ENCODE assay signal across 8 cellular contexts in the genomic region with DNA sequence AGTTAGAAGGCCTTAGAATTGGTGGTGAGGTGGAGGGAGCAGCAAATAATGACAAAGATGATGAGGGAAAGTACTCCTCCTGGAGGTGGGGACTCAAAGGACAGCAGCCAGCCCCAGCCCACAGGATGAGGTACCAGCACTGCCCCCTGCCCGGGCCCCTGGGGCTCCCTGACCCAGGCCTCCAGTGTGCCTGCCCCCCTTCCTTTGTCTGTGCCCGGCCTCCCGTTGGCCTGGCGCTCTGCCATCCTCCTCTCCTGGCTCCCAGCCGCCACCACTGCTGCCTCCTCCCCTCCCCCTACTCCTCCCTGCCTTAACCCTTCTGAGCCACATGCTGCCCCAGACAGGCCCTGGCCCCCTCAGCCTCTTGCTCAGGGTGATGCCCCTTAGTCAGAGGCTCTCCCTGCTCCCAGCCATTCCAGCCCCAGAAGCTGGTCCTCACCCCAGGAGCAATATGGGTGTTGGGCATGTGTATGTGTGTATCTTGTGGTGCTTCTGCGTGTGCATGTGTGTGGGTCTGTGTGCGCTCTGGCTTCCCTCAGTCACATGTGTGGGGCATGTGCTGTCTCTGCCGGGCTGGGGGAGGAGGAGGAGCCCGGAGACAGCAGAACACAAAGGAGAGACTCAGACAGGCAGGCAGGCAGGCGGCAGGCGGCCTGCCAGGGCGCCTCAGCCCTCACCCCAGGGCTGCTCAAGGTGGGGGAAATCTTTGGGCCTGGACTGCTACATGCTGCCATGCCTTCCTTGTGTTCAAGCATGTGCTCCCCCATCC. TPM values are rescaled to one million over a fixed set of nuclear protein-coding genes. Genes with fewer than 3 reads are reported as not detected.
A peak's percentile ranks its signal among the peaks of the same experiment; 100 is the strongest.
DNase-seq lines count a peak whose midpoint lies in the region; ATAC-seq and TF ChIP-seq lines count a peak whose summit lies in the region.

No MANE protein-coding gene starts in this region.

- peaks cover 53% of the 10 kb centered on the region for H3K4me1 ChIP-seq in parathyroid adenoma
- no peaks in the 10 kb centered on the region for H3K4me1 ChIP-seq in urinary bladder (ENCODE audit: insufficient read depth)

- no peak overlapping the region for H2AFZ ChIP-seq in parathyroid adenoma

- H3K9ac ChIP-seq in parathyroid adenoma = no peak overlapping the region

- peaks cover 71% of the 10 kb centered on the region for H3K4me1 Mint-ChIP-seq in activated naive CD8-positive, alpha-beta T cell treated with anti-CD3 and anti-CD28 coated beads, Interleukin-2, amount 50 U/mL, for 24 hours

- 6% methylated on average over 12 of the region's 12 CpGs for whole genome bisulfite sequencing in urinary bladder

- peak overlapping the region; percentile 95 for H3K27ac Mint-ChIP-seq in activated naive CD8-positive, alpha-beta T cell treated with anti-CD3 and anti-CD28 coated beads, Interleukin-2, amount 50 U/mL, for 24 hours

- H3K4me3 Mint-ChIP-seq in activated naive CD8-positive, alpha-beta T cell treated with anti-CD3 and anti-CD28 coated beads, Interleukin-2, amount 50 U/mL, for 24 hours = peak overlapping the region; percentile 92

- no peaks in the 10 kb centered on the region for H3K27me3 Mint-ChIP-seq in activated naive CD8-positive, alpha-beta T cell treated with anti-CD3 and anti-CD28 coated beads, Interleukin-2, amount 50 U/mL, for 24 hours

- H3K27ac ChIP-seq in parathyroid adenoma (peak overlapping the region; percentile 100), urinary bladder (ENCODE audit: low read depth) (peak overlapping the region; percentile 83)

- H3K9me3 Mint-ChIP-seq in activated naive CD8-positive, alpha-beta T cell treated with anti-CD3 and anti-CD28 coated beads, Interleukin-2, amount 50 U/mL, for 24 hours = no peaks in the 10 kb centered on the region

- H3K36me3 ChIP-seq in parathyroid adenoma (ENCODE audit: control insufficient read depth, insufficient read depth, low read length) (no peaks in the 10 kb centered on the region), urinary bladder (ENCODE audit: insufficient read depth) (no peaks in the 10 kb centered on the region)

- TF ChIP-seq CTCF in LNCaP clone FGC (IDR thresholded peaks at IDR 0.05; ENCODE audit: control insufficient read depth, extremely low read depth, insufficient read depth) = 0 out of 2 replicates have a peak, but pooled peaks have one; percentile 10
- peak; percentile 33 for TF ChIP-seq CTCF in parathyroid adenoma (IDR thresholded peaks at IDR 0.05)

- intact Hi-C loops in cardiac septum (cut with DNase I) = no loop called here

- H3K4me3 ChIP-seq in LNCaP clone FGC (ENCODE audit: low read depth, low read length) = peak overlapping the region; percentile 96
- H3K4me3 ChIP-seq in parathyroid adenoma (ENCODE audit: low read depth, low read length) = peak overlapping the region; percentile 89
- H3K4me3 ChIP-seq in urinary bladder (ENCODE audit: low read depth, low read length) = peak overlapping the region; percentile 19

- H3K79me2 ChIP-seq in parathyroid adenoma = peaks cover 46% of the 10 kb centered on the region

- DNase-seq in DMS153 treated with DMSO at 0.1 percent for 48 hours (lab: John Stamatoyannopoulos, UW; ENCODE audit: unreplicated experiment) (peak; percentile 78), LNCaP clone FGC (ENCODE audit: low read depth) (no peak), cardiac septum (ENCODE audit: low spot score) (peak; percentile 90), 8988T (no peak)
- peak; percentile 76 for DNase-seq in activated naive CD8-positive, alpha-beta T cell treated with anti-CD3 and anti-CD28 coated beads, Interleukin-2, amount 50 U/mL, for 24 hours

- H3K9me3 ChIP-seq in parathyroid adenoma (ENCODE audit: control insufficient read depth, low read length) = no peaks in the 10 kb centered on the region

- ATAC-seq in SK-N-SH treated with all-trans-retinoic acid at 6 μM for 48 hours = peak; percentile 17
- ATAC-seq in activated naive CD8-positive, alpha-beta T cell treated with anti-CD3 and anti-CD28 coated beads, Interleukin-2, amount 50 U/mL, for 24 hours = peak; percentile 30

- H3K36me3 Mint-ChIP-seq in activated naive CD8-positive, alpha-beta T cell treated with anti-CD3 and anti-CD28 coated beads, Interleukin-2, amount 50 U/mL, for 24 hours (ENCODE audit: low read depth) = peaks cover 3% of the 10 kb centered on the region

- peak overlapping the region; percentile 96 for H3K4me2 ChIP-seq in parathyroid adenoma (ENCODE audit: low read length)

- H3K27me3 ChIP-seq in parathyroid adenoma (ENCODE audit: control insufficient read depth, insufficient read depth, low read length) = no peaks in the 10 kb centered on the region

TF ChIP-seq in SK-N-SH treated with all-trans-retinoic acid at 6 μM for 48 hours, 23 proteins besides CTCF, POLR2A, EP300 and RAD21:
- TF ChIP-seq TCF4 (CRISPR knock-in tag; IDR thresholded peaks at IDR 0.05; ENCODE audit: borderline replicate concordance) (peak; percentile 69; the same call in 1 of the 2 replicates), RARB (CRISPR knock-in tag; IDR thresholded peaks at IDR 0.05) (no peak), PPARA (CRISPR knock-in tag; IDR thresholded peaks at IDR 0.05; ENCODE audit: borderline replicate concordance) (no peak), OSR1 (CRISPR knock-in tag; IDR thresholded peaks at IDR 0.05) (no peak), ZNF565 (CRISPR knock-in tag; conservative IDR thresholded peaks at IDR 0.05; ENCODE audit: low read depth) (no peak), BACH2 (CRISPR knock-in tag; IDR thresholded peaks at IDR 0.05; ENCODE audit: borderline replicate concordance) (no peak), ZC3H10 (CRISPR knock-in tag; IDR thresholded peaks at IDR 0.05) (no peak), ARNTL (CRISPR knock-in tag; IDR thresholded peaks at IDR 0.05; ENCODE audit: borderline replicate concordance, low read depth) (peak; percentile 89), CSRNP3 (CRISPR knock-in tag; IDR thresholded peaks at IDR 0.05) (no peak), TOX (CRISPR knock-in tag; IDR thresholded peaks at IDR 0.05; ENCODE audit: borderline replicate concordance) (no peak), CREB5 (CRISPR knock-in tag; IDR thresholded peaks at IDR 0.05; ENCODE audit: low read depth) (no peak), ISL1 (CRISPR knock-in tag; IDR thresholded peaks at IDR 0.05) (no peak), ZNF70 (CRISPR knock-in tag; IDR thresholded peaks at IDR 0.05) (peak; percentile 51; the same call in 1 of the 2 replicates)

RNA-seq across cellular contexts. Expression of gene LDB1, which starts 2.6 kb away (rescaled TPM):
- total RNA-seq in cardiac septum (53.6 TPM), urinary bladder (51.8 TPM)
- polyA plus RNA-seq in urinary bladder = 65.3 TPM

RNA-seq across cellular contexts. Expression of gene PPRC1, which starts 15.3 kb away (rescaled TPM):
- total RNA-seq in cardiac septum (23.8 TPM), urinary bladder (12.1 TPM)
- polyA plus RNA-seq in urinary bladder = 20.7 TPM

RNA-seq across cellular contexts. Expression of gene NOLC1, which starts 34.6 kb away (rescaled TPM):
- total RNA-seq in cardiac septum (26.2 TPM), urinary bladder (23.6 TPM)
- 43.1 TPM for polyA plus RNA-seq in urinary bladder

RNA-seq across cellular contexts. Expression of gene HPS6, which starts 52.4 kb away (rescaled TPM):
- 12.1 TPM for total RNA-seq in cardiac septum
- 11.1 TPM for total RNA-seq in urinary bladder
- polyA plus RNA-seq in urinary bladder = 18.7 TPM

Comparison
In these comparisons a context has a peak if more than half of its experiments do, and no peak if none do; other contexts are left out.
1. DNase-seq: peak in DMS153 treated with DMSO at 0.1 percent for 48 hours (single experiment), activated naive CD8-positive, alpha-beta T cell treated with anti-CD3 and anti-CD28 coated beads, Interleukin-2, amount 50 U/mL, for 24 hours (single experiment) and cardiac septum (single experiment); none in LNCaP clone FGC (single experiment) and 8988T (single experiment).
2. H3K4me3 ChIP-seq: peak in every context shown above with its lines; median percentile 96 in LNCaP clone FGC; 89 in parathyroid adenoma; 19 in urinary bladder.